Comparison of ENCODE assay signal across 15 cellular contexts in the genomic region with DNA sequence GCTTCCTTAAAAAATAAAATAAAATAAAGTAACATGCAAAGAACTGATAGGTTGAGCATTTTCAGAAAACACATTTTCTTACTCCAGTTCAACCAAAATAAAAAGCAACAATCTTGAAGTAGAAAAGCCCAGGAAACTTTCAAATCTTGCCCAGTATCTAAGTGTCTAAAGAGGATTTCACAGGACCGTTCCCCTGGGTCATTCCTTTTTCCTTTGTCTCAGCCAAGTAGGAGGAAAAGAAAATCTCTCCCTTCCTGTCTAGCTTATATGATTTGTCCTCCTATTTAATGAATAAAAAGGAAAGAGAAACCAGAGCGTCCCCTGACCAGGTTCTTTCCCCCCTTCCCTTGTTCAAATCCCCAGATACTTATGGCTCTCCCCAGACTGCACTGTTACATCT.
"Had no signal": no experiment of that assay in that cellular context is flagged by ENCODE, and none has a peak within 500 bp of the region (broad histone marks: within the 10 kb centered on the region; RNA-seq: fewer than 3 reads in every experiment).

No MANE protein-coding gene starts in this region.

- ATAC-seq: foreskin keratinocyte, left colon, mucosa of descending colon, natural killer cell had no signal

- H3K27ac ChIP-seq: cardiac muscle cell, foreskin keratinocyte, right atrium auricular region, SJCRH30 had no signal

- H3K27me3 ChIP-seq: foreskin keratinocyte, heart right ventricle, right atrium auricular region, SJCRH30, testis had no signal

- H3K9me3 ChIP-seq: heart right ventricle, mucosa of descending colon, right atrium auricular region, testis had no signal

- DNase-seq: activated CD4-positive, alpha-beta T cell treated with anti-CD3 and anti-CD28 coated beads, Interleukin-2, amount 10 ng/mL, durations not matched to agents 7 days and 5 days; activated CD4-positive, CD25-positive, alpha-beta regulatory T cell; activated naive CD4-positive, alpha-beta T cell; activated naive CD8-positive, alpha-beta T cell treated with anti-CD3 and anti-CD28 coated beads, Interleukin-2, amount 10 ng/mL, durations not matched to agents 7 days and 5 days; aorta; erythroblast; foreskin keratinocyte; left colon; mucosa of descending colon; natural killer cell; SJCRH30; testis had no signal

- H3K4me3 ChIP-seq: cardiac muscle cell, heart right ventricle, mucosa of descending colon, right atrium auricular region, SJCRH30, testis had no signal

- H3K4me1 ChIP-seq: foreskin keratinocyte had no signal

- H3K36me3 ChIP-seq: cardiac muscle cell, heart right ventricle, right atrium auricular region, SJCRH30 had no signal
